In genomic region chr22:38187413-38188212, GRCh38 we compare ENCODE assay signal across 12 cellular contexts. TPM values are rescaled to one million over a fixed set of nuclear protein-coding genes. Genes with fewer than 3 reads are reported as not detected.
DNase-seq lines count a peak whose midpoint lies in the region; TF ChIP-seq lines count a peak whose summit lies in the region.
"Had no signal": no experiment of that assay in that cellular context is flagged by ENCODE, and none has a peak within 500 bp of the region (broad histone marks: within the 10 kb centered on the region; RNA-seq: fewer than 3 reads in every experiment).

No MANE protein-coding gene starts in this region.

- CTCF ChIA-PET in activated naive CD4-positive, alpha-beta T cell treated with anti-CD3 and anti-CD28 coated beads, Interleukin-2, amount 10 ng/mL, durations not matched to agents 7 days and 5 days (lab: Charles Lee): interaction anchor here (1.0 kb wide), 1 partner anchor 73 kb away, joined by 4 read pairs; no protein-coding TSS in a partner anchor

- H3K4me1 Mint-ChIP-seq in activated naive CD4-positive, alpha-beta T cell treated with anti-CD3 and anti-CD28 coated beads, Interleukin-2, amount 10 ng/mL, durations not matched to agents 7 days and 5 days: peaks cover 4% of the 10 kb centered on the region

- peak overlapping the region; percentile 59 for H3K27ac ChIP-seq in skeletal muscle tissue (ENCODE audit: low read depth, low read length)

- H3K36me3 Mint-ChIP-seq in activated naive CD4-positive, alpha-beta T cell treated with anti-CD3 and anti-CD28 coated beads, Interleukin-2, amount 10 ng/mL, durations not matched to agents 7 days and 5 days: no peaks in the 10 kb centered on the region

- no peak overlapping the region for H3K9ac ChIP-seq in skeletal muscle tissue (ENCODE audit: low read depth in 1 of 3, low read length in 3 of 3)

- no peaks in the 10 kb centered on the region for H3K36me3 ChIP-seq in skeletal muscle tissue (ENCODE audit: control insufficient read depth in 3 of 3, insufficient read depth in 3 of 3, low read length in 3 of 3)

- no peaks in the 10 kb centered on the region for H3K27me3 ChIP-seq in skeletal muscle tissue (ENCODE audit: control insufficient read depth in 3 of 3, insufficient read depth in 3 of 3, low read length in 3 of 3)

- DNase-seq in DMS79 treated with DMSO at 0.1 percent for 48 hours (lab: John Stamatoyannopoulos, UW): peak; percentile 68
- no peak for DNase-seq in DMS79 (lab: John Stamatoyannopoulos, UW)
- DNase-seq in NCI-H774 (lab: John Stamatoyannopoulos, UW): peak; percentile 47
- DNase-seq in fibroblast of villous mesenchyme (ENCODE audit: low read depth): peak; percentile 99
- no peak for DNase-seq in activated T-cell treated with anti-CD3 and anti-CD28 coated beads for 4 hours
- DNase-seq in activated naive CD4-positive, alpha-beta T cell treated with anti-CD3 and anti-CD28 coated beads, Interleukin-2, amount 10 ng/mL, durations not matched to agents 7 days and 5 days: no peak
- DNase-seq in NOMO-1 treated with dmso at 0.1 percent for 144 hours (lab: John Stamatoyannopoulos, UW; ENCODE audit: unreplicated experiment): no peak
- DNase-seq: 8988T, DND-41, nucleus accumbens, OCI-M1 had no signal

- no peak overlapping the region for H3K27ac Mint-ChIP-seq in activated naive CD4-positive, alpha-beta T cell treated with anti-CD3 and anti-CD28 coated beads, Interleukin-2, amount 10 ng/mL, durations not matched to agents 7 days and 5 days

- H3K4me3 ChIP-seq in fibroblast of villous mesenchyme (ENCODE audit: low read depth, low read length): no peak overlapping the region
- H3K4me3 ChIP-seq in skeletal muscle tissue (ENCODE audit: low read length in 3 of 3): no peak overlapping the region

- no peak overlapping the region for H3K4me3 Mint-ChIP-seq in activated naive CD4-positive, alpha-beta T cell treated with anti-CD3 and anti-CD28 coated beads, Interleukin-2, amount 10 ng/mL, durations not matched to agents 7 days and 5 days

- TF ChIP-seq CTCF in fibroblast of villous mesenchyme (IDR thresholded peaks at IDR 0.05; ENCODE audit: insufficient read depth, low read depth, low read length): no peak

- H3K27me3 Mint-ChIP-seq in activated naive CD4-positive, alpha-beta T cell treated with anti-CD3 and anti-CD28 coated beads, Interleukin-2, amount 10 ng/mL, durations not matched to agents 7 days and 5 days: peaks cover 51% of the 10 kb centered on the region

- H3K9me3 ChIP-seq in skeletal muscle tissue (ENCODE audit: control insufficient read depth in 3 of 3, low read length in 3 of 3): no peaks in the 10 kb centered on the region

- H3K9me3 Mint-ChIP-seq in activated naive CD4-positive, alpha-beta T cell treated with anti-CD3 and anti-CD28 coated beads, Interleukin-2, amount 10 ng/mL, durations not matched to agents 7 days and 5 days: no peaks in the 10 kb centered on the region

- peaks cover 3 to 27% (median 11%) of the 10 kb centered on the region in 3 donors for H3K4me1 ChIP-seq in skeletal muscle tissue (ENCODE audit: control insufficient read depth in 3 of 3, insufficient read depth in 3 of 3, low read length in 3 of 3)

RNA-seq across cellular contexts. Expression of gene PLA2G6, which starts 6.0 kb away (rescaled TPM):
- total RNA-seq in fibroblast of villous mesenchyme: 10.0 and 10.8 TPM in 2 replicates
- total RNA-seq in skeletal muscle tissue: 14.1 TPM

RNA-seq across cellular contexts. Expression of gene MAFF, which starts 14.2 kb away (rescaled TPM):
- total RNA-seq in fibroblast of villous mesenchyme (17.1 and 19.4 TPM in 2 replicates), skeletal muscle tissue (4.2 TPM)

Comparison
In these comparisons a context has a peak if more than half of its experiments do, and no peak if none do; other contexts are left out.
1. DNase-seq: peak in DMS79 treated with DMSO at 0.1 percent for 48 hours (single experiment), NCI-H774 (single experiment) and fibroblast of villous mesenchyme (single experiment); none in DMS79 (single experiment), activated T-cell treated with anti-CD3 and anti-CD28 coated beads for 4 hours (single experiment), activated naive CD4-positive, alpha-beta T cell treated with anti-CD3 and anti-CD28 coated beads, Interleukin-2, amount 10 ng/mL, durations not matched to agents 7 days and 5 days (single experiment) and NOMO-1 treated with dmso at 0.1 percent for 144 hours (single experiment).